6 cellular contexts compared by ENCODE assay signal in the genomic region with DNA sequence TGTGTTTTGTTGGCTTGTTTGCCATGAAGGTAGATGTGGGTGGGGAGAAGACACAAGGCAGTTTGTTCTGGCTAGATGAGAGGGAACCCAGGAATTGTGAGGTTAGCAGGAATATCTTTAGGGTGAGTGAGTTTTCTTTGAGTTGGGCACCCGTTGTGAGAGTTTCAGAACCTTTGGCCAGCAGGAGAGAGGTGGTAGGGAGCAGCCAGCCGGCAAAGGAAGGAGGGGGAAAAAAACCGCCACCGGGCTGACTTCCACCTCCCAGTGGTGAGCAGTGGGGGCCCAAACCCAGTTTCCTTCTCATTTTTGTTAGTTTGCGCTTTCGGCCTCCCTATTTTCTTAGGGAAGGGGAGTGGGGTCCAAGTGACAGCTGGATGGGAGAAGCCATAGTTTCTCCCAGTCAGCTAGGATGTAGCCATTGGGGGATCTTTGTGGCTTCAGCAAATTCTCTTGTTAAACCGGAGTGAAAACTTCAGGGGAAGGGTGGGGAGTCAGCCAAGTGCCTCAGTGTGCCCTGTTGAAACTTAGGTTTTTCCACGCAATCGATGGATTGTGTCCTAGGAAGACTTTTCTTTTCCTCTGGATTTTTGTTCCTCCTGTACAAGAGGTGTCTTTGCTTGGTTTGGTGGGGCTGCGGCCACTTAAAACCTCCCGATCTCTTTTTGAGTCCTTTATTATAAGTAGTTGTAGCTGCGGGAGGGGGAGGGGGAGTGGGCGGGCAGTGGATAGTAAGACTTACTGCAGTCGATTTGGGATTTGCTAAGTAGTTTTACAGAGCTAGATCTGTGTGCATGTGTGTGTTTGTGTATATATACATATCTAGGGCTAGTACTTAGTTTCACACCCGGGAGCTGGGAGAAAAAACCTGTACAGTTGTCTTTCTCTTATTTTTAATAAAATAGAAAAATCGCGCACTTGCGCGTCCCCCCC. TPM values are rescaled to one million over a fixed set of nuclear protein-coding genes. Genes with fewer than 3 reads are reported as not detected.
DNase-seq lines count a peak whose midpoint lies in the region; ATAC-seq and TF ChIP-seq lines count a peak whose summit lies in the region.

No MANE protein-coding gene starts in this region.

- H4K20me1 ChIP-seq in OCI-LY1 (ENCODE audit: insufficient read depth, low read length) = no peaks in the 10 kb centered on the region

- DNase-seq in CD4-positive, CD25-positive, alpha-beta regulatory T cell = no peak
- DNase-seq in fibroblast of pulmonary artery (ENCODE audit: low read depth) (no peak), GM19240 (ENCODE audit: insufficient read length, low spot score) (no peak)
- no peak for DNase-seq in stimulated activated naive CD8-positive, alpha-beta T cell treated with anti-CD3 and anti-CD28 coated beads, Interleukin-15, amount 100 ng/mL, for 72 hours

- H3K36me3 Mint-ChIP-seq in CD4-positive, CD25-positive, alpha-beta regulatory T cell = no peaks in the 10 kb centered on the region

- H2AFZ ChIP-seq in OCI-LY1 (ENCODE audit: low read length) = no peak overlapping the region

- no peak overlapping the region for H3K27ac Mint-ChIP-seq in CD4-positive, CD25-positive, alpha-beta regulatory T cell
- H3K27ac Mint-ChIP-seq in stimulated activated naive CD8-positive, alpha-beta T cell treated with anti-CD3 and anti-CD28 coated beads, Interleukin-15, amount 100 ng/mL, for 72 hours = peak overlapping the region; percentile 27 to 78

- TF ChIP-seq CTCF in OCI-LY1 (IDR thresholded peaks at IDR 0.05; ENCODE audit: low read length) = no peak
- TF ChIP-seq CTCF in fibroblast of pulmonary artery (IDR thresholded peaks at IDR 0.05; ENCODE audit: low read length, missing control alignments) = no peak

- no peak for ATAC-seq in CD4-positive, CD25-positive, alpha-beta regulatory T cell (ENCODE audit: low read depth in 2 of 2)
- ATAC-seq in stimulated activated naive CD8-positive, alpha-beta T cell treated with anti-CD3 and anti-CD28 coated beads, Interleukin-15, amount 100 ng/mL, for 72 hours = no peak
- ATAC-seq in HG02623 (IDR thresholded peaks at IDR 0.05; ENCODE audit: unreplicated experiment) = no peak

- peaks cover 0 to 3% (median 0%) of the 10 kb centered on the region in 7 donors for H3K9me3 Mint-ChIP-seq in CD4-positive, CD25-positive, alpha-beta regulatory T cell
- no peaks in the 10 kb centered on the region for H3K9me3 Mint-ChIP-seq in stimulated activated naive CD8-positive, alpha-beta T cell treated with anti-CD3 and anti-CD28 coated beads, Interleukin-15, amount 100 ng/mL, for 72 hours

- peaks cover 74% of the 10 kb centered on the region for H3K27me3 Mint-ChIP-seq in CD4-positive, CD25-positive, alpha-beta regulatory T cell
- H3K27me3 Mint-ChIP-seq in stimulated activated naive CD8-positive, alpha-beta T cell treated with anti-CD3 and anti-CD28 coated beads, Interleukin-15, amount 100 ng/mL, for 72 hours = peaks cover 79% of the 10 kb centered on the region

- H3K4me1 Mint-ChIP-seq in CD4-positive, CD25-positive, alpha-beta regulatory T cell = peaks cover 14 to 50% (median 24%) of the 10 kb centered on the region in 4 donors
- peaks cover 55% of the 10 kb centered on the region for H3K4me1 Mint-ChIP-seq in stimulated activated naive CD8-positive, alpha-beta T cell treated with anti-CD3 and anti-CD28 coated beads, Interleukin-15, amount 100 ng/mL, for 72 hours

- no peaks in the 10 kb centered on the region for H3K79me2 ChIP-seq in OCI-LY1 (ENCODE audit: insufficient read depth, low read length)

- H3F3A ChIP-seq in OCI-LY1 (ENCODE audit: insufficient read depth, low read length) = no peaks in the 10 kb centered on the region; the same call in 1 of the 2 replicates

- no peak overlapping the region for H3K27ac ChIP-seq in CD4-positive, CD25-positive, alpha-beta regulatory T cell (ENCODE audit: insufficient read depth, low read length, poor library complexity, severe bottlenecking)
- peak overlapping the region; percentile 34 for H3K27ac ChIP-seq in OCI-LY1 (ENCODE audit: low read depth, low read length, poor library complexity, severe bottlenecking)

- H3K27me3 ChIP-seq in CD4-positive, CD25-positive, alpha-beta regulatory T cell (ENCODE audit: control insufficient read depth, insufficient read depth, low read length) = peaks cover 20% of the 10 kb centered on the region
- H3K27me3 ChIP-seq in OCI-LY1 (ENCODE audit: insufficient read depth, low read length) = peaks cover 10% of the 10 kb centered on the region; the same call in 1 of the 2 replicates

- peak overlapping the region; percentile 56 for H3K9ac ChIP-seq in OCI-LY1 (ENCODE audit: low read length)

- peaks cover 50% of the 10 kb centered on the region for H3K4me1 ChIP-seq in CD4-positive, CD25-positive, alpha-beta regulatory T cell (ENCODE audit: control insufficient read depth, insufficient read depth, low read length, poor library complexity, severe bottlenecking)
- peaks cover 68% of the 10 kb centered on the region for H3K4me1 ChIP-seq in OCI-LY1 (ENCODE audit: insufficient read depth, low read length, severe bottlenecking)

- no peaks in the 10 kb centered on the region for H3K36me3 ChIP-seq in CD4-positive, CD25-positive, alpha-beta regulatory T cell (ENCODE audit: control insufficient read depth, insufficient read depth, low read length)
- H3K36me3 ChIP-seq in OCI-LY1 (ENCODE audit: insufficient read depth, low read length) = no peaks in the 10 kb centered on the region; the same call in 1 of the 2 replicates

- peak overlapping the region; percentile 53 to 80 (median 70) for H3K4me3 Mint-ChIP-seq in CD4-positive, CD25-positive, alpha-beta regulatory T cell
- peak overlapping the region; percentile 69 to 81 for H3K4me3 Mint-ChIP-seq in stimulated activated naive CD8-positive, alpha-beta T cell treated with anti-CD3 and anti-CD28 coated beads, Interleukin-15, amount 100 ng/mL, for 72 hours

- no peaks in the 10 kb centered on the region for H3K9me3 ChIP-seq in CD4-positive, CD25-positive, alpha-beta regulatory T cell (ENCODE audit: control insufficient read depth in 2 of 2, low read length in 2 of 2)
- H3K9me3 ChIP-seq in OCI-LY1 (ENCODE audit: low read length) = no peaks in the 10 kb centered on the region

- H3K4me3 ChIP-seq in CD4-positive, CD25-positive, alpha-beta regulatory T cell (ENCODE audit: low read depth, low read length) = no peak overlapping the region
- H3K4me3 ChIP-seq in OCI-LY1 (ENCODE audit: low read depth, low read length, poor library complexity, severe bottlenecking) (peak overlapping the region; percentile 73), fibroblast of pulmonary artery (replicated peaks; ENCODE audit: low read depth, low read length) (peak overlapping the region; percentile 70)

- H3K4me2 ChIP-seq in OCI-LY1 (ENCODE audit: low read length) = peak overlapping the region; percentile 73

- H3K9me2 ChIP-seq in OCI-LY1 (ENCODE audit: low read depth, low read length) = no peaks in the 10 kb centered on the region

RNA-seq across cellular contexts. Expression of gene GCAT, which starts 1.1 kb away (rescaled TPM):
- total RNA-seq in CD4-positive, CD25-positive, alpha-beta regulatory T cell = 0.72 TPM
- 1 to 10 TPM in 3 of 4 donors, under 1 TPM in 1; 0.45 to 2.0 (median 1.4) TPM for polyA plus RNA-seq in CD4-positive, CD25-positive, alpha-beta regulatory T cell

RNA-seq across cellular contexts. Expression of gene GALR3, which starts 16.5 kb away (rescaled TPM):
- not detected for total RNA-seq in CD4-positive, CD25-positive, alpha-beta regulatory T cell
- not detected for polyA plus RNA-seq in CD4-positive, CD25-positive, alpha-beta regulatory T cell

RNA-seq across cellular contexts. Expression of gene ANKRD54, which starts 37.5 kb away (rescaled TPM):
- total RNA-seq in CD4-positive, CD25-positive, alpha-beta regulatory T cell = 18.8 TPM
- 10 to 100 TPM; 15.4 to 21.4 (median 19.8) TPM for polyA plus RNA-seq in CD4-positive, CD25-positive, alpha-beta regulatory T cell

RNA-seq across cellular contexts. Expression of gene EIF3L, which starts 42.5 kb away (rescaled TPM):
- 390 TPM for total RNA-seq in CD4-positive, CD25-positive, alpha-beta regulatory T cell
- 100 to 1,000 TPM; 267 to 354 (median 308) TPM for polyA plus RNA-seq in CD4-positive, CD25-positive, alpha-beta regulatory T cell

Comparison
In these comparisons a context has a peak if more than half of its experiments do, and no peak if none do; other contexts are left out.
1. H3K27ac Mint-ChIP-seq: peak in stimulated activated naive CD8-positive, alpha-beta T cell treated with anti-CD3 and anti-CD28 coated beads, Interleukin-15, amount 100 ng/mL, for 72 hours (2 of 2); none in CD4-positive, CD25-positive, alpha-beta regulatory T cell (0 of 3).